10 cellular contexts compared by ENCODE assay signal in the genomic region with DNA sequence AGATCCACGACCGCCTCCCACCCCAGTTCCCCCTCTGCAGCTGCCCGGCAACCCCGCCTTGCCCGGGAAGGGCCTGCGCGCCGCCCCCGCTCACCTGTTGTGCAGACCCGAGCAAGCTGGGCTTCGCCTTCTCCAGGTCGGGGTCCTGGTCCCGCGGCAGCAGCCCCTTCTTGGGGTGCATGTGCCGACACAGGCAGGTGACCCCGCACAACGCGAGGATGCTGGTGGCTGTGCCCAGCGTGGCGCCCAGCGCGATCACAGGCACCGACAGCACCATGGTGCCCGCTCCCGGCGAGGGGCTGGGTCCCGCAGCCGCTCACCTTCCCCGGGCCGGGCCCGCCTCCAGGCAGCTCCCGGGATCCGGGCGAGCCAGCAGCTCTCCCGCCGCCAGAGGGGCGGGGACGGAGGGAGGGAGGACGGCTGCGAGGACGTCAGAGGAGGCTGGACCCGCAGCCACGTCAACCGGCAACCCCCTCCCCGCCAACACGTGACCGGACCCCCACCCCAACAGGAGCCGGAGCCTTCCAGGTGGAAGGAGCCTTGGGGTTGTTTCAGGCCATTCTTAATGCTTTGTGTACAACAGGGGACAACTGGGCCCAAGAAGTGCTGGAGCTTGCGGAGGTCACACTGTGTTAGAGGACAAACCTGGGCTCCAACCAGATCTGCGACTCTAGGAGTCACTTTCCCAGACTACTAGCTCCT. TPM values are rescaled to one million over a fixed set of nuclear protein-coding genes. Genes with fewer than 3 reads are reported as not detected.
DNase-seq lines count a peak whose midpoint lies in the region; ATAC-seq and TF ChIP-seq lines count a peak whose summit lies in the region.
"Had no signal": no experiment of that assay in that cellular context is flagged by ENCODE, and none has a peak within 500 bp of the region (broad histone marks: within the 10 kb centered on the region; RNA-seq: fewer than 3 reads in every experiment).

A gene with protein sequence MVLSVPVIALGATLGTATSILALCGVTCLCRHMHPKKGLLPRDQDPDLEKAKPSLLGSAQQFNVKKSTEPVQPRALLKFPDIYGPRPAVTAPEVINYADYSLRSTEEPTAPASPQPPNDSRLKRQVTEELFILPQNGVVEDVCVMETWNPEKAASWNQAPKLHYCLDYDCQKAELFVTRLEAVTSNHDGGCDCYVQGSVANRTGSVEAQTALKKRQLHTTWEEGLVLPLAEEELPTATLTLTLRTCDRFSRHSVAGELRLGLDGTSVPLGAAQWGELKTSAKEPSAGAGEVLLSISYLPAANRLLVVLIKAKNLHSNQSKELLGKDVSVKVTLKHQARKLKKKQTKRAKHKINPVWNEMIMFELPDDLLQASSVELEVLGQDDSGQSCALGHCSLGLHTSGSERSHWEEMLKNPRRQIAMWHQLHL (minus strand): TSS at position 411 of the 702 bp plus-strand sequence. CDS start 134 bp downstream, at position 277.

- H3K4me1 ChIP-seq in mammary epithelial cell (ENCODE audit: insufficient read depth, low read length) (peaks cover 4% of the 10 kb centered on the region), vagina (peaks cover 7% of the 10 kb centered on the region)

- CTCF ChIA-PET in mammary epithelial cell (lab: Charles Lee; ENCODE audit: low non-redundant PET), result no interaction called here

- DNase-seq in activated CD8-positive, alpha-beta memory T cell treated with anti-CD3 and anti-CD28 coated beads for 24 hours, result peak; percentile 41
- DNase-seq in activated CD8-positive, alpha-beta memory T cell treated with anti-CD3 and anti-CD28 coated beads, Interleukin-2, amount 50 U/mL, for 48 hours, result no peak
- DNase-seq in mammary epithelial cell (no peak), left lobe of liver (ENCODE audit: low spot score) (no peak), vagina (ENCODE audit: extremely low spot score in 2 of 2) (peak; percentile 46 to 79), NCI-H1694 (lab: John Stamatoyannopoulos, UW) (no peak), globus pallidus (ENCODE audit: low spot score) (no peak)
- DNase-seq: activated CD4-positive, CD25-positive, alpha-beta regulatory T cell had no signal

- H3K27me3 ChIP-seq in mammary epithelial cell (ENCODE audit: insufficient read depth, low read length), result peaks cover 9% of the 10 kb centered on the region
- H3K27me3 ChIP-seq in vagina, result peaks cover 5% of the 10 kb centered on the region

- no peak within 1 kb of the TSS for H3K9ac ChIP-seq in mammary epithelial cell (ENCODE audit: insufficient read depth, low read length)

- no TSS peak for BruUV-seq in mammary epithelial cell (replicated peaks; lab: Mats Ljungman, UMichigan)

- H3K4me3 ChIP-seq in mammary epithelial cell (replicated peaks in 1 of 3; ENCODE audit: insufficient read depth in 1 of 3, low read depth in 2 of 3, low read length in 3 of 3) (no peak within 1 kb of the TSS), vagina (no peak within 1 kb of the TSS)

- no peaks in the 10 kb centered on the region for H3K36me3 ChIP-seq in mammary epithelial cell (ENCODE audit: insufficient read depth, low read length)
- no peaks in the 10 kb centered on the region for H3K36me3 ChIP-seq in vagina

- dilution Hi-C loops in mammary epithelial cell (cut with HindIII; ENCODE audit: low sequenced_read_pairs), result no loop called here

- H3K79me2 ChIP-seq in mammary epithelial cell (ENCODE audit: insufficient read depth, low read length), result no peaks in the 10 kb centered on the region

- in situ Hi-C loops in mammary epithelial cell (cut with MboI; ENCODE audit: low sequenced_read_pairs in 2 of 2), result loop anchor here in 1 of 2 donors (25.0 kb wide), 1 partner anchor 349 kb away; no protein-coding TSS in a partner anchor

- intact Hi-C loops in mammary epithelial cell (cut with micrococcal nuclease), result no loop called here
- intact Hi-C loops in vagina (cut with DNase I), result no loop called here

- no peak for TF ChIP-seq POLR2A in vagina (IDR thresholded peaks at IDR 0.05)

- H3K9me3 ChIP-seq in mammary epithelial cell (replicated peaks; ENCODE audit: insufficient read depth, low read length) (no peaks in the 10 kb centered on the region), vagina (no peaks in the 10 kb centered on the region)

- H3K4me2 ChIP-seq in mammary epithelial cell (ENCODE audit: insufficient read depth, low read depth, low read length), result peak within 1 kb of the TSS; percentile 56

- 0% methylated on average over 1 of the region's 50 CpGs for WGBS in mammary epithelial cell (ENCODE audit: low coverage, missing lambda C conversion rate)

- no peak within 1 kb of the TSS for H2AFZ ChIP-seq in mammary epithelial cell (ENCODE audit: low read depth, low read length)

- no peak for TF ChIP-seq CTCF in mammary epithelial cell (conservative IDR thresholded peaks at IDR 0.05 in 1 of 2, IDR thresholded peaks at IDR 0.05 in 1 of 2; ENCODE audit: extremely low read depth in 1 of 2, insufficient read depth in 1 of 2, low read depth in 1 of 2, low read length in 2 of 2)
- TF ChIP-seq CTCF in vagina (IDR thresholded peaks at IDR 0.05), result no peak

- ATAC-seq in left lobe of liver, result peak; percentile 69
- no peak for ATAC-seq in GM19463 (IDR thresholded peaks at IDR 0.05; ENCODE audit: unreplicated experiment)

- H3K27ac ChIP-seq in mammary epithelial cell (ENCODE audit: insufficient read depth, low read depth, low read length) (no peak within 1 kb of the TSS), vagina (no peak within 1 kb of the TSS)

- no peaks in the 10 kb centered on the region for H4K20me1 ChIP-seq in mammary epithelial cell (ENCODE audit: insufficient read depth, low read length)

RNA-seq across cellular contexts. Expression of the gene that starts here (rescaled TPM):
- under 1 TPM in 1 of 2 donors, not detected in 1; 0.33 TPM for total RNA-seq in mammary epithelial cell
- not detected for polyA plus RNA-seq in mammary epithelial cell
- polyA minus RNA-seq in mammary epithelial cell, result not detected
- 0.50 TPM for total RNA-seq in left lobe of liver
- 1.2 TPM for total RNA-seq in vagina
- polyA plus RNA-seq: IgD-negative memory B cell had no signal

Comparison
In these comparisons a context has a peak if more than half of its experiments do, and no peak if none do; other contexts are left out.
1. DNase-seq: peak in activated CD8-positive, alpha-beta memory T cell treated with anti-CD3 and anti-CD28 coated beads for 24 hours (single experiment) and vagina (2 of 2); none in activated CD8-positive, alpha-beta memory T cell treated with anti-CD3 and anti-CD28 coated beads, Interleukin-2, amount 50 U/mL, for 48 hours (single experiment), mammary epithelial cell (single experiment), left lobe of liver (single experiment), NCI-H1694 (single experiment) and globus pallidus (single experiment).
2. Peak in ATAC-seq in left lobe of liver; RNA of the gene not detected or under 1 TPM.